Comparison of ENCODE assay signal across 18 cellular contexts in the genomic region with DNA sequence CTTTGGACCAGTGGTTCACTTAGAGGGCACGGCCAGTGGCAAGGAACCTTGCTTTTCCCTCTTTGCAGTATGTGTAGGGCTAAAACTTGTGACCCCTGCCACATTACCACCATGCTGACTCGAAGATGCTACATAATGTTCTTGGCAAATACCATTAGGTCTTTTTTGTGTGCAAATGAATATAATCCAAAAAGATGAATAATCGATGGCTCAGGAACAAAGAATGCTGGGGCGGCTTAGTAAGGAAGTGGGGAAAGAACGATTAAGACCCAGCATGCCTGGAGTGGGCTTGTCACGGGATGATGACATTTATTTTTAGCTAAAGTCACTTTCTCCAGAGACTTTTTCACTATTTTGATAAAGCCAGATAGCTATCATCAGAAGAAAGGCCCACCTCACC. TPM values are rescaled to one million over a fixed set of nuclear protein-coding genes. Genes with fewer than 3 reads are reported as not detected.
DNase-seq lines count a peak whose midpoint lies in the region; FAIRE-seq and TF ChIP-seq lines count a peak whose summit lies in the region.
"Had no signal": no experiment of that assay in that cellular context is flagged by ENCODE, and none has a peak within 500 bp of the region (broad histone marks: within the 10 kb centered on the region; RNA-seq: fewer than 3 reads in every experiment).

No MANE protein-coding gene starts in this region.

- peak overlapping the region; percentile 67 for H3K27ac ChIP-seq in epithelial cell of prostate
- no peak overlapping the region for H3K27ac ChIP-seq in left ventricle myocardium inferior (replicated peaks)
- H3K27ac ChIP-seq: body of pancreas, HL-60, VCaP had no signal

- H3K9me3 ChIP-seq in left ventricle myocardium inferior (replicated peaks) = no peaks in the 10 kb centered on the region
- H3K9me3 ChIP-seq: body of pancreas had no signal

- no peaks in the 10 kb centered on the region for H3K9me3 Mint-ChIP-seq in mesothelial cell of epicardium
- H3K9me3 Mint-ChIP-seq: activated T-helper 2 cell treated with anti-CD3 and anti-CD28 coated beads, Interferon-gamma antibody, Interleukin-2, Interleukin-4, amounts not matched to agents 10 μg/mL and 5 μg/mL and 100 μg/mL, durations not matched to agents 14 hours and 24 hours and 36 hours; CD4-positive, CD25-positive, alpha-beta regulatory T cell; stimulated activated memory B cell treated with anti-CD40 and anti-IgM and Interleukin-4, amounts not matched to agents 10 μg/mL and 1 μg/mL and 100 μg/mL, for 72 hours had no signal

- no peak overlapping the region for H3K27ac Mint-ChIP-seq in mesothelial cell of epicardium
- H3K27ac Mint-ChIP-seq: activated T-helper 2 cell treated with anti-CD3 and anti-CD28 coated beads, Interferon-gamma antibody, Interleukin-2, Interleukin-4, amounts not matched to agents 10 μg/mL and 5 μg/mL and 100 μg/mL, durations not matched to agents 14 hours and 24 hours and 36 hours; stimulated activated memory B cell treated with anti-CD40 and anti-IgM and Interleukin-4, amounts not matched to agents 10 μg/mL and 1 μg/mL and 100 μg/mL, for 72 hours had no signal

- FAIRE-seq in RCC 7860 (lab: Jason Lieb, UNC) = no peak

- H3K36me3 Mint-ChIP-seq in mesothelial cell of epicardium = peaks cover 50% of the 10 kb centered on the region

- DNase-seq in ELR (ENCODE audit: low read depth) = peak; percentile 94
- DNase-seq in RCC 7860 (ENCODE audit: low spot score) = peak; percentile 14
- DNase-seq in epithelial cell of prostate (ENCODE audit: low read depth, low spot score) = no peak
- peak; percentile 24 for DNase-seq in retinal pigment epithelial cell (ENCODE audit: low read depth)
- no peak for DNase-seq in mesenteric fat pad (ENCODE audit: low spot score)
- no peak for DNase-seq in mesothelial cell of epicardium (ENCODE audit: low spot score in 2 of 2, unreplicated experiment in 2 of 2)
- no peak for DNase-seq in left ventricle myocardium inferior
- no peak for DNase-seq in activated CD4-positive, alpha-beta T cell treated with anti-CD3 and anti-CD28 coated beads, Interleukin-2, amount 50 U/mL, for 48 hours
- DNase-seq: body of pancreas; CD4-positive, CD25-positive, alpha-beta regulatory T cell; Kasumi-1; mesendoderm; NCI-H146; NCI-H510A treated with DMSO at 0.1 percent for 48 hours had no signal

- intact Hi-C loops in left ventricle myocardium inferior (cut with micrococcal nuclease) = no loop called here

- peaks cover 19% of the 10 kb centered on the region for H3K4me1 Mint-ChIP-seq in mesothelial cell of epicardium

- no peaks in the 10 kb centered on the region for H3K27me3 Mint-ChIP-seq in mesothelial cell of epicardium (ENCODE audit: low read depth)
- H3K27me3 Mint-ChIP-seq: CD4-positive, CD25-positive, alpha-beta regulatory T cell; stimulated activated memory B cell treated with anti-CD40 and anti-IgM and Interleukin-4, amounts not matched to agents 10 μg/mL and 1 μg/mL and 100 μg/mL, for 72 hours had no signal

- H3K36me3 ChIP-seq in left ventricle myocardium inferior = peaks cover 93% of the 10 kb centered on the region

- H3K27me3 ChIP-seq in left ventricle myocardium inferior (ENCODE audit: low read depth) = no peaks in the 10 kb centered on the region
- H3K27me3 ChIP-seq: body of pancreas had no signal

- no peak overlapping the region for H3K4me3 ChIP-seq in retinal pigment epithelial cell (ENCODE audit: low read length)
- H3K4me3 ChIP-seq in left ventricle myocardium inferior = no peak overlapping the region
- H3K4me3 ChIP-seq: body of pancreas had no signal

- TF ChIP-seq CTCF in retinal pigment epithelial cell (conservative IDR thresholded peaks at IDR 0.05; ENCODE audit: low read depth, low read length) (no peak), mesothelial cell of epicardium (IDR thresholded peaks at IDR 0.05; ENCODE audit: unreplicated experiment) (no peak), left ventricle myocardium inferior (IDR thresholded peaks at IDR 0.05; ENCODE audit: borderline replicate concordance) (no peak)

- H3K4me1 ChIP-seq in left ventricle myocardium inferior = peaks cover 8% of the 10 kb centered on the region
- H3K4me1 ChIP-seq: body of pancreas had no signal

- no peak overlapping the region for H3K4me3 Mint-ChIP-seq in mesothelial cell of epicardium
- H3K4me3 Mint-ChIP-seq: stimulated activated memory B cell treated with anti-CD40 and anti-IgM and Interleukin-4, amounts not matched to agents 10 μg/mL and 1 μg/mL and 100 μg/mL, for 72 hours had no signal

RNA-seq across cellular contexts. Expression of a gene that starts 23.1 kb away (rescaled TPM):
- 28.5 TPM for total RNA-seq in mesenteric fat pad
- total RNA-seq in mesothelial cell of epicardium = 57.3 to 60.1 TPM (median 59.8 TPM) in 3 replicates
- 34.4 TPM for total RNA-seq in left ventricle myocardium inferior

RNA-seq across cellular contexts. Expression of a gene that starts 43.6 kb away (rescaled TPM):
- total RNA-seq in mesenteric fat pad (14.6 TPM), mesothelial cell of epicardium (23.8 to 26.0 TPM (median 24.8 TPM) in 3 replicates), left ventricle myocardium inferior (28.1 TPM)

Comparison
In these comparisons a context has a peak if more than half of its experiments do, and no peak if none do; other contexts are left out.
1. DNase-seq: peak in ELR (single experiment), RCC 7860 (single experiment) and retinal pigment epithelial cell (single experiment); none in epithelial cell of prostate (single experiment), mesenteric fat pad (single experiment), mesothelial cell of epicardium (0 of 2), left ventricle myocardium inferior (single experiment) and activated CD4-positive, alpha-beta T cell treated with anti-CD3 and anti-CD28 coated beads, Interleukin-2, amount 50 U/mL, for 48 hours (0 of 2).